ENCODE assay signal across 9 cellular contexts in genomic region chr4:81040175-81040659, GRCh38. TPM values are rescaled to one million over a fixed set of nuclear protein-coding genes. Genes with fewer than 3 reads are reported as not detected.
DNase-seq lines count a peak whose midpoint lies in the region; ATAC-seq and TF ChIP-seq lines count a peak whose summit lies in the region.
"Had no signal": no experiment of that assay in that cellular context is flagged by ENCODE, and none has a peak within 500 bp of the region (broad histone marks: within the 10 kb centered on the region; RNA-seq: fewer than 3 reads in every experiment).

No MANE protein-coding gene starts in this region.

- no peaks in the 10 kb centered on the region for H3K9me3 Mint-ChIP-seq in natural killer cell
- H3K9me3 Mint-ChIP-seq in natural killer cell treated with Interleukin-12 subunit alpha and Interleukin-12 subunit beta and Interleukin-15 and Interleukin-18, amount 100 ng/mL, for 72 hours, result no peaks in the 10 kb centered on the region
- no peaks in the 10 kb centered on the region for H3K9me3 Mint-ChIP-seq in activated CD4-positive, alpha-beta T cell treated with anti-CD3 and anti-CD28 coated beads for 36 hours (ENCODE audit: low read depth)

- no peaks in the 10 kb centered on the region for H3K9me3 ChIP-seq in RWPE2 (ENCODE audit: severe bottlenecking)
- H3K9me3 ChIP-seq in gastroesophageal sphincter, result no peaks in the 10 kb centered on the region
- H3K9me3 ChIP-seq in spleen, result no peaks in the 10 kb centered on the region

- 8 to 13% methylated on average over 4 of the region's 4 CpGs for WGBS in gastroesophageal sphincter (ENCODE audit: low coverage in 1 of 2), 2 donors
- 18 to 23% (median 22%) methylated on average over 4 of the region's 4 CpGs for WGBS in spleen, 5 donors

- peaks cover 8 to 27% of the 10 kb centered on the region in 2 donors for H3K27me3 Mint-ChIP-seq in natural killer cell (ENCODE audit: low read depth in 2 of 2)
- peaks cover 5 to 17% of the 10 kb centered on the region in 2 donors for H3K27me3 Mint-ChIP-seq in natural killer cell treated with Interleukin-12 subunit alpha and Interleukin-12 subunit beta and Interleukin-15 and Interleukin-18, amount 100 ng/mL, for 72 hours
- peaks cover 14% of the 10 kb centered on the region for H3K27me3 Mint-ChIP-seq in activated CD4-positive, alpha-beta T cell treated with anti-CD3 and anti-CD28 coated beads for 36 hours

- H3K4me3 ChIP-seq in RWPE2 (ENCODE audit: severe bottlenecking), result no peak overlapping the region
- H3K4me3 ChIP-seq in gastroesophageal sphincter, result no peak overlapping the region
- H3K4me3 ChIP-seq in spleen, result no peak overlapping the region

- intact Hi-C loops in natural killer cell (cut with micrococcal nuclease) (loop anchor here (1.0 kb wide), 1 partner anchor 674 kb away; no protein-coding TSS in a partner anchor), spleen (cut with DNase I; ENCODE audit: low total_unique reads) (loop anchor here (5.0 kb wide), 1 partner anchor 678 kb away; no protein-coding TSS in a partner anchor)
- intact Hi-C loops in activated CD4-positive, alpha-beta T cell treated with anti-CD3 and anti-CD28 coated beads for 36 hours (cut with DNase I, micrococcal nuclease), result loop anchor here (1.0 to 5.0 kb wide), 3 partner anchors 674 to 679 kb away; no protein-coding TSS in a partner anchor

- H3K27me3 ChIP-seq in RWPE2 (ENCODE audit: insufficient read depth, poor library complexity, severe bottlenecking) (peaks cover 13% of the 10 kb centered on the region), gastroesophageal sphincter (no peaks in the 10 kb centered on the region), spleen (replicated peaks in 1 of 7) (peaks cover 0 to 13% (median 0%) of the 10 kb centered on the region in 7 donors)

- DNase-seq in natural killer cell (no peak), HS-5 (ENCODE audit: low read depth) (peak; percentile 15), RWPE2 (ENCODE audit: low spot score) (no peak), spleen (no peak), amniotic stem cell (lab: John Stamatoyannopoulos, UW) (no peak)
- DNase-seq in natural killer cell treated with Interleukin-12 subunit alpha and Interleukin-12 subunit beta and Interleukin-15 and Interleukin-18, amount 100 ng/mL, for 72 hours (ENCODE audit: low spot score), result no peak
- no peak for DNase-seq in activated CD4-positive, alpha-beta T cell treated with anti-CD3 and anti-CD28 coated beads for 36 hours

- peak; percentile 70 for TF ChIP-seq CTCF in natural killer cell (IDR thresholded peaks at IDR 0.05)
- peak; percentile 78 for TF ChIP-seq CTCF in RWPE2 (IDR thresholded peaks at IDR 0.05; ENCODE audit: poor library complexity, severe bottlenecking)
- TF ChIP-seq CTCF in gastroesophageal sphincter (IDR thresholded peaks at IDR 0.05), result peak; percentile 60 to 66 (median 62)
- peak in 9 of 11 experiments; percentile 14 to 57 (median 44) for TF ChIP-seq CTCF in spleen (IDR thresholded peaks at IDR 0.05 in 8 of 11, conservative IDR thresholded peaks at IDR 0.05 in 3 of 11)

- no peak for TF ChIP-seq EP300 in gastroesophageal sphincter (IDR thresholded peaks at IDR 0.05)

- TF ChIP-seq POLR2A in gastroesophageal sphincter (IDR thresholded peaks at IDR 0.05) (no peak), spleen (IDR thresholded peaks at IDR 0.05) (no peak)

- H3K36me3 ChIP-seq in RWPE2 (ENCODE audit: low read depth) (no peaks in the 10 kb centered on the region), gastroesophageal sphincter (no peaks in the 10 kb centered on the region), spleen (no peaks in the 10 kb centered on the region)

- POLR2A ChIA-PET in activated CD4-positive, alpha-beta T cell treated with anti-CD3 and anti-CD28 coated beads for 36 hours (lab: Charles Lee), result interaction anchor here (0.5 kb wide), 1 partner anchor 678 kb away, joined by 3 read pairs; no protein-coding TSS in a partner anchor

- ATAC-seq in natural killer cell, result peak in 1 of 3 donors; percentile 54
- ATAC-seq in natural killer cell treated with Interleukin-12 subunit alpha and Interleukin-12 subunit beta and Interleukin-15 and Interleukin-18, amount 100 ng/mL, for 72 hours, result no peak
- no peak for ATAC-seq in RWPE2 (ENCODE audit: low read depth)
- no peak for ATAC-seq in gastroesophageal sphincter
- no peak for ATAC-seq in activated CD4-positive, alpha-beta T cell treated with anti-CD3 and anti-CD28 coated beads for 36 hours

- H3K27ac ChIP-seq in RWPE2 (ENCODE audit: poor library complexity, severe bottlenecking), result no peak overlapping the region
- peak overlapping the region in 1 of 4 donors; percentile 16 for H3K27ac ChIP-seq in gastroesophageal sphincter
- no peak overlapping the region for H3K27ac ChIP-seq in spleen

- CTCF ChIA-PET in activated CD4-positive, alpha-beta T cell treated with anti-CD3 and anti-CD28 coated beads for 36 hours (lab: Charles Lee), result interaction anchor here (0.6 to 2.7 kb wide), 14 partner anchors 9 to 736 kb away, joined by 3 to 14 read pairs (median 4); partner anchors contain the start of gene BMP3

- H3K27ac Mint-ChIP-seq in natural killer cell, result no peak overlapping the region
- H3K27ac Mint-ChIP-seq in natural killer cell treated with Interleukin-12 subunit alpha and Interleukin-12 subunit beta and Interleukin-15 and Interleukin-18, amount 100 ng/mL, for 72 hours, result no peak overlapping the region
- no peak overlapping the region for H3K27ac Mint-ChIP-seq in activated CD4-positive, alpha-beta T cell treated with anti-CD3 and anti-CD28 coated beads for 36 hours

- H3K4me1 Mint-ChIP-seq in natural killer cell, result no peaks in the 10 kb centered on the region
- no peaks in the 10 kb centered on the region for H3K4me1 Mint-ChIP-seq in natural killer cell treated with Interleukin-12 subunit alpha and Interleukin-12 subunit beta and Interleukin-15 and Interleukin-18, amount 100 ng/mL, for 72 hours (ENCODE audit: low read depth in 2 of 2)
- no peaks in the 10 kb centered on the region for H3K4me1 Mint-ChIP-seq in activated CD4-positive, alpha-beta T cell treated with anti-CD3 and anti-CD28 coated beads for 36 hours

- H3K4me1 ChIP-seq in RWPE2 (ENCODE audit: insufficient read depth, poor library complexity, severe bottlenecking) (no peaks in the 10 kb centered on the region), gastroesophageal sphincter (peaks cover 0 to 15% (median 0%) of the 10 kb centered on the region in 3 donors), spleen (peaks cover 0 to 8% (median 0%) of the 10 kb centered on the region in 6 donors)

- no peaks in the 10 kb centered on the region for H3K36me3 Mint-ChIP-seq in natural killer cell
- no peaks in the 10 kb centered on the region for H3K36me3 Mint-ChIP-seq in natural killer cell treated with Interleukin-12 subunit alpha and Interleukin-12 subunit beta and Interleukin-15 and Interleukin-18, amount 100 ng/mL, for 72 hours
- H3K36me3 Mint-ChIP-seq in activated CD4-positive, alpha-beta T cell treated with anti-CD3 and anti-CD28 coated beads for 36 hours (ENCODE audit: low read depth), result no peaks in the 10 kb centered on the region

- no peak overlapping the region for H3K4me3 Mint-ChIP-seq in natural killer cell
- no peak overlapping the region for H3K4me3 Mint-ChIP-seq in natural killer cell treated with Interleukin-12 subunit alpha and Interleukin-12 subunit beta and Interleukin-15 and Interleukin-18, amount 100 ng/mL, for 72 hours
- no peak overlapping the region for H3K4me3 Mint-ChIP-seq in activated CD4-positive, alpha-beta T cell treated with anti-CD3 and anti-CD28 coated beads for 36 hours

RNA-seq across cellular contexts. Expression of gene BMP3, which starts 9.7 kb away (rescaled TPM):
- total RNA-seq in natural killer cell (not detected), gastroesophageal sphincter (10 to 100 TPM in 3 of 4 donors, 1 to 10 TPM in 1; 8.2 to 24.5 (median 17.5) TPM), spleen (under 1 TPM in 5 of 7 donors, not detected in 2; 0.06 to 0.33 (median 0.23) TPM)
- under 1 TPM in 1 of 2 donors, not detected in 1; 0.08 TPM for total RNA-seq in natural killer cell treated with Interleukin-12 subunit alpha and Interleukin-12 subunit beta and Interleukin-15 and Interleukin-18, amount 100 ng/mL, for 72 hours
- polyA plus RNA-seq in spleen, result under 1 TPM in 2 of 3 donors, not detected in 1; 0.10 to 0.27 TPM
- total RNA-seq in activated CD4-positive, alpha-beta T cell treated with anti-CD3 and anti-CD28 coated beads for 36 hours, result not detected
- total RNA-seq: dermis microvascular lymphatic vessel endothelial cell had no signal

Comparison
In these comparisons a context has a peak if more than half of its experiments do, and no peak if none do; other contexts are left out.
1. RNA of gene BMP3, which starts 9.7 kb away (total RNA-seq): 8.2 to 24.5 TPM in gastroesophageal sphincter; 0.06 to 0.33 TPM in spleen, 0.08 TPM in natural killer cell treated with Interleukin-12 subunit alpha and Interleukin-12 subunit beta and Interleukin-15 and Interleukin-18, amount 100 ng/mL, for 72 hours, not detected in natural killer cell and not detected in activated CD4-positive, alpha-beta T cell treated with anti-CD3 and anti-CD28 coated beads for 36 hours; every median in the first group is over 4 times any median in the second.
2. Peak in every context shown above with its lines, with median percentiles within 50 percentile points of each other: CTCF ChIP-seq.